21 cellular contexts compared by ENCODE assay signal in the genomic region with DNA sequence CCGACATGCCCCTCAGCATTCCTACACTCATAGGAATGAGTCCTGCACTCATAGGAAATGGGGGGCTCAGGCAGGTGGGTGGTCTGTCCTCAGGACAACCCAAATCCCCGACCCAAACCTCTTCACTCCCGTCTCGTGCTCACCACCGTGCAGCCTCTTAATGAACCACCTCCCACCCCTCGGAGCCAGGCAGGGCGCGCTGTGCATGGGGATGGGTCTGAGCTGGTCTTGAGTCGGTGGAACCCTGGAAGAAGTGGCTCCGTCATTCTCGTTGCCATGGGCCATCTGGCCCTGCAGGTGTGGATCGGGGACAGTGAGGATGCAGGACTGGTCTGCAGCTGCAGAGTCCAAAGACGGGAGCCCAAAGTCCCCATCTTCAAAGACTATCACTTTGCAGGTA.
"Had no signal": no experiment of that assay in that cellular context is flagged by ENCODE, and none has a peak within 500 bp of the region (broad histone marks: within the 10 kb centered on the region; RNA-seq: fewer than 3 reads in every experiment).

No MANE protein-coding gene starts in this region.

- H3K4me3 ChIP-seq: breast epithelium had no signal

- H3K9me3 ChIP-seq: breast epithelium had no signal

- H3K4me1 ChIP-seq: breast epithelium had no signal

- H3K4me2 ChIP-seq: KMS-11 had no signal

- H3K27ac ChIP-seq: breast epithelium, KMS-11 had no signal

- H3K36me3 ChIP-seq: breast epithelium had no signal

- H3K9ac ChIP-seq: KMS-11 had no signal

- H3K27me3 ChIP-seq: breast epithelium had no signal

- DNase-seq: activated CD4-positive, alpha-beta T cell treated with anti-CD3 and anti-CD28 coated beads for 48 hours; activated CD4-positive, alpha-beta T cell treated with anti-CD3 and anti-CD28 coated beads, Interleukin-2, amount 50 U/mL, for 4 hours; activated CD4-positive, CD25-positive, alpha-beta regulatory T cell treated with anti-CD3 and anti-CD28 coated beads, Interleukin-2, amount 50 U/mL, for 72 hours; activated CD8-positive, alpha-beta memory T cell treated with anti-CD3 and anti-CD28 coated beads, Interleukin-2, amount 50 U/mL, for 48 hours; activated CD8-positive, alpha-beta T cell treated with anti-CD3 and anti-CD28 coated beads, Interleukin-2, amount 10 ng/mL, durations not matched to agents 7 days and 5 days; activated naive CD4-positive, alpha-beta T cell; activated T-cell treated with anti-CD3 and anti-CD28 coated beads, Interleukin-2, amount 50 U/mL, for 1 hour; aorta; caudate nucleus; NCI-H1092; NCI-H1417; NCI-H1694; NCI-H2029 treated with DMSO at 0.1 percent for 48 hours; NCI-H510A treated with DMSO at 0.1 percent for 48 hours; PC-3; SIG-M5; T-helper 17 cell; T-helper 9 cell had no signal

- ATAC-seq: activated CD8-positive, alpha-beta T cell treated with anti-CD3 and anti-CD28 coated beads, Interleukin-2, amount 10 ng/mL, durations not matched to agents 7 days and 5 days; PC-3; T-helper 17 cell; WTC11 had no signal
